In genomic region chr5:42582723-42583122, GRCh38 we compare ENCODE assay signal across 16 cellular contexts.
"Had no signal": no experiment of that assay in that cellular context is flagged by ENCODE, and none has a peak within 500 bp of the region (broad histone marks: within the 10 kb centered on the region; RNA-seq: fewer than 3 reads in every experiment).

No MANE protein-coding gene starts in this region.

- H3K27ac ChIP-seq: breast epithelium, foreskin keratinocyte, neural progenitor cell, spleen, tibial nerve, vagina had no signal

- H2AFZ ChIP-seq: neural progenitor cell had no signal

- H3K4me1 ChIP-seq: breast epithelium, foreskin keratinocyte, neural progenitor cell had no signal

- H3K9me3 Mint-ChIP-seq: activated T-cell treated with anti-CD3 and anti-CD28 coated beads, Interleukin-2, amount 50 U/mL, for 24 hours; activated T-helper 2 cell treated with anti-CD3 and anti-CD28 coated beads, Interferon-gamma antibody, Interleukin-2, Interleukin-4, amounts not matched to agents 10 μg/mL and 5 μg/mL and 100 μg/mL, durations not matched to agents 14 hours and 24 hours and 36 hours; central memory CD8-positive, alpha-beta T cell; immature natural killer cell; neural progenitor cell; WTC11 had no signal

- H3K27me3 ChIP-seq: breast epithelium, foreskin keratinocyte, neural progenitor cell, spleen, tibial nerve, vagina had no signal

- DNase-seq: activated naive CD4-positive, alpha-beta T cell; activated T-cell treated with anti-CD3 and anti-CD28 coated beads, Interleukin-2, amount 50 U/mL, for 24 hours; spleen; stimulated activated CD4-positive, alpha-beta T cell treated with anti-CD3 and anti-CD28 coated beads, Interleukin-4, amount 100 ng/mL, for 1 hour had no signal

- H3K36me3 ChIP-seq: breast epithelium, neural progenitor cell, spleen, tibial nerve, vagina had no signal

- H3K36me3 Mint-ChIP-seq: activated naive CD8-positive, alpha-beta T cell; immature natural killer cell; naive thymus-derived CD4-positive, alpha-beta T cell; neural progenitor cell had no signal

- H3K27ac Mint-ChIP-seq: activated naive CD8-positive, alpha-beta T cell; activated T-cell treated with anti-CD3 and anti-CD28 coated beads, Interleukin-2, amount 50 U/mL, for 24 hours; activated T-helper 2 cell treated with anti-CD3 and anti-CD28 coated beads, Interferon-gamma antibody, Interleukin-2, Interleukin-4, amounts not matched to agents 10 μg/mL and 5 μg/mL and 100 μg/mL, durations not matched to agents 14 hours and 24 hours and 36 hours; immature natural killer cell; naive thymus-derived CD4-positive, alpha-beta T cell; neural progenitor cell; progenitor cell of endocrine pancreas; WTC11 had no signal

- H3K9ac ChIP-seq: neural progenitor cell had no signal

- H3K4me1 Mint-ChIP-seq: central memory CD8-positive, alpha-beta T cell; immature natural killer cell had no signal

- H3K4me3 Mint-ChIP-seq: activated naive CD8-positive, alpha-beta T cell; activated T-cell treated with anti-CD3 and anti-CD28 coated beads, Interleukin-2, amount 50 U/mL, for 24 hours; central memory CD8-positive, alpha-beta T cell; immature natural killer cell; naive thymus-derived CD4-positive, alpha-beta T cell; neural progenitor cell; WTC11 had no signal

- H3K9me3 ChIP-seq: breast epithelium, spleen, tibial nerve, vagina had no signal

- H3K4me2 ChIP-seq: neural progenitor cell had no signal

- H3K4me3 ChIP-seq: breast epithelium, neural progenitor cell, spleen, tibial nerve, vagina had no signal

- H3K27me3 Mint-ChIP-seq: progenitor cell of endocrine pancreas had no signal
